In genomic region chr14:74555476-74556050, GRCh38 we compare ENCODE assay signal across 26 cellular contexts.
"Had no signal": no experiment of that assay in that cellular context is flagged by ENCODE, and none has a peak within 500 bp of the region (broad histone marks: within the 10 kb centered on the region; RNA-seq: fewer than 3 reads in every experiment).

No MANE protein-coding gene starts in this region.

- DNase-seq: colonic mucosa; effector CD8-positive, alpha-beta T cell; foreskin keratinocyte; left cardiac atrium; left lung; mesendoderm; midbrain; naive thymus-derived CD4-positive, alpha-beta T cell; small intestine; stimulated activated CD4-positive, alpha-beta T cell treated with anti-CD3 and anti-CD28 coated beads, Interleukin-12 subunit alpha, Interleukin-12 subunit beta, amount 100 ng/mL, for 4 hours; stimulated activated CD4-positive, alpha-beta T cell treated with anti-CD3 and anti-CD28 coated beads, Interleukin-1b, Interleukin-23, amount 100 ng/mL, for 48 hours; stimulated activated CD4-positive, alpha-beta T cell treated with anti-CD3 and anti-CD28 coated beads, Interleukin-4, amount 100 ng/mL, for 1 hour; stimulated activated CD8-positive, alpha-beta memory T cell treated with anti-CD3 and anti-CD28 coated beads, Interleukin-4, amount 100 ng/mL, for 48 hours; stimulated activated naive CD8-positive, alpha-beta T cell treated with anti-CD3 and anti-CD28 coated beads, Interleukin-15, Interleukin-2, amounts not matched to agents 100 U/mL and 50 U/mL, for 24 hours; substantia nigra; testis; upper lobe of right lung; uterus had no signal

- H3K9ac ChIP-seq: neural progenitor cell had no signal

- H3K4me2 ChIP-seq: hepatocyte, neural progenitor cell had no signal

- H3K27ac ChIP-seq: colonic mucosa, esophagus muscularis mucosa, foreskin keratinocyte, gastroesophageal sphincter, heart left ventricle, hepatocyte, left lung, neural progenitor cell, pancreas, right lobe of liver, testis, tibial nerve, upper lobe of right lung, uterus had no signal

- H3K9me3 ChIP-seq: colonic mucosa, esophagus muscularis mucosa, gastroesophageal sphincter, heart left ventricle, left lung, pancreas, right lobe of liver, testis, tibial nerve, upper lobe of right lung, uterus had no signal

- H3K4me3 ChIP-seq: colonic mucosa, esophagus muscularis mucosa, gastroesophageal sphincter, heart left ventricle, hepatocyte, left lung, neural progenitor cell, pancreas, right lobe of liver, testis, tibial nerve, upper lobe of right lung, uterus had no signal

- H3K27me3 ChIP-seq: colonic mucosa, esophagus muscularis mucosa, foreskin keratinocyte, gastroesophageal sphincter, heart left ventricle, hepatocyte, left lung, neural progenitor cell, pancreas, right lobe of liver, testis, tibial nerve, upper lobe of right lung, uterus had no signal

- H3K36me3 ChIP-seq: colonic mucosa, esophagus muscularis mucosa, left lung, neural progenitor cell, pancreas, right lobe of liver, upper lobe of right lung, uterus had no signal

- ATAC-seq: foreskin keratinocyte; gastroesophageal sphincter; heart left ventricle; left cardiac atrium; left lung; naive thymus-derived CD4-positive, alpha-beta T cell; pancreas; right lobe of liver; stimulated activated naive CD8-positive, alpha-beta T cell treated with anti-CD3 and anti-CD28 coated beads, Interleukin-15, Interleukin-2, amounts not matched to agents 100 U/mL and 50 U/mL, for 24 hours; upper lobe of right lung had no signal

- H3K4me1 ChIP-seq: colonic mucosa, foreskin keratinocyte, pancreas, right lobe of liver, testis had no signal

- H3K79me2 ChIP-seq: hepatocyte had no signal

- H2AFZ ChIP-seq: hepatocyte, neural progenitor cell had no signal
